In the genomic region with DNA sequence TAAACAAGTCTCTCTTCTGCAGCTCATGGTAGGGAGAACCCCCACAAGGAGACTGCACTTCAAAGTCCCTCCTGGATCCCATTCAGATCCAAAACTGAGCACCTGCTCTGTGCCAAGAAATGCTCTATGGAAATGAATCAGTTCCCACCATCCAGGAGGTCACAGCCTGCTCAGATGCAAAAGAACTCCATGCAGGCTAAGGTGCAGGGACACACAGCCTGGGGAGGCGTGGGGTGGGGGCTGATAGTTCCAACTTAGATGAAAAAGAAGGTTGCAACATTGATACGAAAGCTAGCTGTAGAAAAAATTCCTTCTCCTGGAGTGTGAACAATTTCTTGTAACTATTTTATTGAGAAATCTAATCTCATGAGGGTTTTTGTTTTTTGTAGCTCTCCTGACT, we compare ENCODE assay signal across 23 cellular contexts.
DNase-seq lines count a peak whose midpoint lies in the region; ATAC-seq and TF ChIP-seq lines count a peak whose summit lies in the region.
"Had no signal": no experiment of that assay in that cellular context is flagged by ENCODE, and none has a peak within 500 bp of the region (broad histone marks: within the 10 kb centered on the region; RNA-seq: fewer than 3 reads in every experiment).

No MANE protein-coding gene starts in this region.

- intact Hi-C loops in esophagus muscularis mucosa (cut with DNase I) = no loop called here
- intact Hi-C loops in CD4-positive, alpha-beta memory T cell (cut with micrococcal nuclease) = no loop called here

- POLR2A ChIA-PET in CD4-positive, alpha-beta memory T cell (lab: Charles Lee; ENCODE audit: partially characterized antibody) = no interaction called here

- no peak for TF ChIP-seq EP300 in esophagus muscularis mucosa (IDR thresholded peaks at IDR 0.05)

- DNase-seq in AG10803 (ENCODE audit: low read depth) (peak; percentile 16), MG63 (peak; percentile 23), esophagus muscularis mucosa (ENCODE audit: extremely low spot score) (peak; percentile 68), trophoblast cell (peak; percentile 88 to 93), osteocyte (ENCODE audit: extremely low spot score, unreplicated experiment) (no peak)
- no peak for DNase-seq in CD4-positive, alpha-beta memory T cell
- no peak for DNase-seq in activated naive CD4-positive, alpha-beta T cell treated with anti-CD3 and anti-CD28 coated beads, Interleukin-2, amount 50 U/mL, for 72 hours (ENCODE audit: low spot score in 2 of 2)
- DNase-seq: activated B cell treated with CpG ODN at 0.5 μM for 24 hours; activated CD4-positive, alpha-beta T cell treated with anti-CD3 and anti-CD28 coated beads, Interleukin-2, amount 50 U/mL, for 48 hours; activated effector memory CD4-positive, alpha-beta T cell treated with Interleukin-2 at 50 U/mL for 16 hours; activated naive CD8-positive, alpha-beta T cell treated with anti-CD3 and anti-CD28 coated beads, Interleukin-2, amount 50 U/mL, for 24 hours; brain microvascular endothelial cell; effector memory CD4-positive, alpha-beta T cell; hypothalamus; NCI-H446; nephron progenitor cell; OCI-M1; SHP77; T1000 had no signal

- no peak overlapping the region for H3K18ac ChIP-seq in trophoblast cell (ENCODE audit: low read length)

- no peaks in the 10 kb centered on the region for H3K27me3 Mint-ChIP-seq in osteocyte (ENCODE audit: unreplicated experiment)
- H3K27me3 Mint-ChIP-seq in CD4-positive, alpha-beta memory T cell = no peaks in the 10 kb centered on the region
- H3K27me3 Mint-ChIP-seq: activated B cell treated with CpG ODN at 0.5 μM for 24 hours; activated naive CD8-positive, alpha-beta T cell treated with anti-CD3 and anti-CD28 coated beads, Interleukin-2, amount 50 U/mL, for 24 hours; IgD-negative memory B cell had no signal

- H3K79me1 ChIP-seq in trophoblast cell (ENCODE audit: low read length) = peaks cover 22% of the 10 kb centered on the region

- no peak overlapping the region for H3K9ac ChIP-seq in trophoblast cell (ENCODE audit: low read length)

- H3K36me3 Mint-ChIP-seq in osteocyte (ENCODE audit: unreplicated experiment) = no peaks in the 10 kb centered on the region
- H3K36me3 Mint-ChIP-seq in CD4-positive, alpha-beta memory T cell = no peaks in the 10 kb centered on the region
- H3K36me3 Mint-ChIP-seq in activated naive CD4-positive, alpha-beta T cell treated with anti-CD3 and anti-CD28 coated beads, Interleukin-2, amount 50 U/mL, for 72 hours = no peaks in the 10 kb centered on the region
- H3K36me3 Mint-ChIP-seq: IgD-negative memory B cell had no signal

- TF ChIP-seq POLR2A in esophagus muscularis mucosa (IDR thresholded peaks at IDR 0.05; ENCODE audit: low read depth) = no peak

- no peak overlapping the region for H4K8ac ChIP-seq in trophoblast cell (ENCODE audit: low read depth, low read length)

- H3K4ac ChIP-seq in trophoblast cell (ENCODE audit: low read depth, low read length) = no peak overlapping the region

- no peak overlapping the region for H4K12ac ChIP-seq in trophoblast cell (ENCODE audit: low read depth, low read length)

- TF ChIP-seq CTCF in AG10803 (conservative IDR thresholded peaks at IDR 0.05; ENCODE audit: low read length) (no peak), esophagus muscularis mucosa (IDR thresholded peaks at IDR 0.05) (no peak), osteocyte (IDR thresholded peaks at IDR 0.05) (no peak)

- no peaks in the 10 kb centered on the region for H3K9me3 Mint-ChIP-seq in osteocyte (ENCODE audit: unreplicated experiment)
- H3K9me3 Mint-ChIP-seq in CD4-positive, alpha-beta memory T cell = no peaks in the 10 kb centered on the region
- H3K9me3 Mint-ChIP-seq in activated naive CD4-positive, alpha-beta T cell treated with anti-CD3 and anti-CD28 coated beads, Interleukin-2, amount 50 U/mL, for 72 hours = peaks cover 0 to 4% of the 10 kb centered on the region in 2 donors
- H3K9me3 Mint-ChIP-seq: activated B cell treated with CpG ODN at 0.5 μM for 24 hours; activated naive CD8-positive, alpha-beta T cell treated with anti-CD3 and anti-CD28 coated beads, Interleukin-2, amount 50 U/mL, for 24 hours; IgD-negative memory B cell; nephron progenitor cell had no signal

- H3K36me3 ChIP-seq in MG63 = no peaks in the 10 kb centered on the region
- H3K36me3 ChIP-seq in esophagus muscularis mucosa = no peaks in the 10 kb centered on the region
- peaks cover 0 to 1% of the 10 kb centered on the region in 2 experiments for H3K36me3 ChIP-seq in trophoblast cell (ENCODE audit: control insufficient read depth in 1 of 2, insufficient read depth in 2 of 2, low read length in 2 of 2)
- no peaks in the 10 kb centered on the region for H3K36me3 ChIP-seq in CD4-positive, alpha-beta memory T cell (ENCODE audit: insufficient read depth, low read length)
- H3K36me3 ChIP-seq: brain microvascular endothelial cell had no signal

- peaks cover 34 to 60% (median 37%) of the 10 kb centered on the region in 4 donors for H3K4me1 ChIP-seq in esophagus muscularis mucosa
- H3K4me1 ChIP-seq in trophoblast cell (ENCODE audit: control insufficient read depth in 1 of 2, insufficient read depth in 2 of 2, low read length in 2 of 2) = peaks cover 16 to 38% of the 10 kb centered on the region in 2 experiments
- H3K4me1 ChIP-seq in CD4-positive, alpha-beta memory T cell (ENCODE audit: insufficient read depth, low read length) = peaks cover 8% of the 10 kb centered on the region

- no peak overlapping the region for H2BK120ac ChIP-seq in trophoblast cell (ENCODE audit: insufficient read depth, low read length, poor library complexity)

- no peak overlapping the region for H3K27ac Mint-ChIP-seq in osteocyte (ENCODE audit: unreplicated experiment)
- no peak overlapping the region for H3K27ac Mint-ChIP-seq in CD4-positive, alpha-beta memory T cell
- H3K27ac Mint-ChIP-seq in activated naive CD4-positive, alpha-beta T cell treated with anti-CD3 and anti-CD28 coated beads, Interleukin-2, amount 50 U/mL, for 72 hours = no peak overlapping the region
- H3K27ac Mint-ChIP-seq: activated B cell treated with CpG ODN at 0.5 μM for 24 hours; activated naive CD8-positive, alpha-beta T cell treated with anti-CD3 and anti-CD28 coated beads, Interleukin-2, amount 50 U/mL, for 24 hours; IgD-negative memory B cell had no signal

- H4K91ac ChIP-seq in trophoblast cell (ENCODE audit: low read depth, low read length) = no peak overlapping the region

- peaks cover 42% of the 10 kb centered on the region for H3K4me1 Mint-ChIP-seq in osteocyte (ENCODE audit: unreplicated experiment)
- peaks cover 0 to 15% (median 7%) of the 10 kb centered on the region in 4 donors for H3K4me1 Mint-ChIP-seq in CD4-positive, alpha-beta memory T cell

- ATAC-seq in GM18502 (IDR thresholded peaks at IDR 0.05; ENCODE audit: poor library complexity, unreplicated experiment) = no peak
- no peak for ATAC-seq in activated naive CD4-positive, alpha-beta T cell treated with anti-CD3 and anti-CD28 coated beads, Interleukin-2, amount 50 U/mL, for 72 hours
- ATAC-seq: activated naive CD8-positive, alpha-beta T cell treated with anti-CD3 and anti-CD28 coated beads, Interleukin-2, amount 50 U/mL, for 24 hours; esophagus mucosa had no signal

- CTCF ChIA-PET in CD4-positive, alpha-beta memory T cell (lab: Charles Lee; ENCODE audit: partially characterized antibody) = no interaction called here

- H2BK12ac ChIP-seq in trophoblast cell (ENCODE audit: low read length) = no peak overlapping the region

- H2AFZ ChIP-seq in trophoblast cell (ENCODE audit: insufficient read depth, low read length, poor library complexity) = no peak overlapping the region

- H3K4me3 ChIP-seq in AG10803 (ENCODE audit: low read length) = no peak overlapping the region
- H3K4me3 ChIP-seq in MG63 = no peak overlapping the region
- no peak overlapping the region for H3K4me3 ChIP-seq in esophagus muscularis mucosa
- no peak overlapping the region for H3K4me3 ChIP-seq in trophoblast cell (ENCODE audit: low read depth, low read length)
- no peak overlapping the region for H3K4me3 ChIP-seq in CD4-positive, alpha-beta memory T cell (ENCODE audit: low read length in 2 of 2)

- WGBS in esophagus muscularis mucosa = 79% methylated on average over 2 of the region's 2 CpGs
- no CpG with 5 or more reads among the region's 2 CpGs for WGBS in trophoblast cell (ENCODE audit: extremely low coverage, insufficient coverage, insufficient read length)

- H3K27ac ChIP-seq in esophagus muscularis mucosa (replicated peaks in 1 of 4) (no peak overlapping the region), trophoblast cell (ENCODE audit: low read depth, low read length) (no peak overlapping the region)
- no peak overlapping the region for H3K27ac ChIP-seq in CD4-positive, alpha-beta memory T cell (ENCODE audit: low read depth, low read length)
- H3K27ac ChIP-seq: brain microvascular endothelial cell, C4-2B had no signal

- no peak overlapping the region for H2AK5ac ChIP-seq in trophoblast cell (ENCODE audit: low read length)

- no peak overlapping the region for H3K4me2 ChIP-seq in trophoblast cell (ENCODE audit: low read length)

- no peaks in the 10 kb centered on the region for H3K79me2 ChIP-seq in trophoblast cell (ENCODE audit: control insufficient read depth, insufficient read depth, low read length, poor library complexity)

- H3K9me3 ChIP-seq in MG63 = no peaks in the 10 kb centered on the region
- H3K9me3 ChIP-seq in esophagus muscularis mucosa = no peaks in the 10 kb centered on the region
- no peaks in the 10 kb centered on the region for H3K9me3 ChIP-seq in trophoblast cell (ENCODE audit: insufficient read depth, low read depth, low read length)
- no peaks in the 10 kb centered on the region for H3K9me3 ChIP-seq in CD4-positive, alpha-beta memory T cell (ENCODE audit: control insufficient read depth in 1 of 2, low read length in 2 of 2)

- no peak overlapping the region for H3K23ac ChIP-seq in trophoblast cell (ENCODE audit: low read length)

- peak overlapping the region; percentile 55 for H2BK5ac ChIP-seq in trophoblast cell (ENCODE audit: low read depth, low read length, poor library complexity)

- no peak overlapping the region for H3K4me3 Mint-ChIP-seq in osteocyte (ENCODE audit: unreplicated experiment)
- H3K4me3 Mint-ChIP-seq in CD4-positive, alpha-beta memory T cell = no peak overlapping the region
- H3K4me3 Mint-ChIP-seq: activated B cell treated with CpG ODN at 0.5 μM for 24 hours; activated naive CD8-positive, alpha-beta T cell treated with anti-CD3 and anti-CD28 coated beads, Interleukin-2, amount 50 U/mL, for 24 hours; IgD-negative memory B cell had no signal

- H3K14ac ChIP-seq in trophoblast cell (ENCODE audit: low read length) = no peak overlapping the region

- H3K27me3 ChIP-seq in MG63 = no peaks in the 10 kb centered on the region
- no peaks in the 10 kb centered on the region for H3K27me3 ChIP-seq in esophagus muscularis mucosa
- H3K27me3 ChIP-seq in trophoblast cell (ENCODE audit: insufficient read depth, low read length) = no peaks in the 10 kb centered on the region
- no peaks in the 10 kb centered on the region for H3K27me3 ChIP-seq in CD4-positive, alpha-beta memory T cell (ENCODE audit: insufficient read depth, low read length)
- H3K27me3 ChIP-seq: brain microvascular endothelial cell had no signal

Comparison
In these comparisons a context has a peak if more than half of its experiments do, and no peak if none do; other contexts are left out.
1. DNase-seq: peak in AG10803 (single experiment), MG63 (single experiment), esophagus muscularis mucosa (single experiment) and trophoblast cell (2 of 2); none in osteocyte (single experiment), CD4-positive, alpha-beta memory T cell (0 of 5) and activated naive CD4-positive, alpha-beta T cell treated with anti-CD3 and anti-CD28 coated beads, Interleukin-2, amount 50 U/mL, for 72 hours (0 of 2).